6 cellular contexts compared by ENCODE assay signal in genomic region chr9:129081388-129081889, GRCh38. TPM values are rescaled to one million over a fixed set of nuclear protein-coding genes. Genes with fewer than 3 reads are reported as not detected.
DNase-seq lines count a peak whose midpoint lies in the region; ATAC-seq and TF ChIP-seq lines count a peak whose summit lies in the region.

No MANE protein-coding gene starts in this region.

- peak overlapping the region; percentile 83 for H3K4me3 Mint-ChIP-seq in osteocyte (ENCODE audit: unreplicated experiment)

- H3K9me3 Mint-ChIP-seq in osteocyte (ENCODE audit: unreplicated experiment), result no peaks in the 10 kb centered on the region

- peak; percentile 46 for DNase-seq in stimulated activated CD4-positive, alpha-beta T cell treated with anti-CD3 and anti-CD28 coated beads, Interleukin-15, amount 100 ng/mL, for 24 hours
- DNase-seq in stimulated activated CD4-positive, alpha-beta T cell treated with anti-CD3 and anti-CD28 coated beads, Interleukin-4, amount 100 ng/mL, for 4 hours, result no peak
- DNase-seq in caudate nucleus (lab: John Stamatoyannopoulos, UW) (peak in 6 of 61 donors; percentile 44 to 62 (median 59)), osteocyte (ENCODE audit: extremely low spot score, unreplicated experiment) (no peak), NCI-H526 treated with DMSO at 0.1 percent for 48 hours (lab: John Stamatoyannopoulos, UW) (no peak)

- H3K36me3 Mint-ChIP-seq in osteocyte (ENCODE audit: unreplicated experiment), result no peaks in the 10 kb centered on the region

- ATAC-seq in HG03457 (IDR thresholded peaks at IDR 0.05; ENCODE audit: unreplicated experiment), result no peak

- no peak for TF ChIP-seq CTCF in osteocyte (IDR thresholded peaks at IDR 0.05)

- H3K27ac ChIP-seq in caudate nucleus (ENCODE audit: low read depth, low read length), result peak overlapping the region; percentile 77

- H3K4me1 Mint-ChIP-seq in osteocyte (ENCODE audit: unreplicated experiment), result peaks cover 15% of the 10 kb centered on the region

- H3K27ac Mint-ChIP-seq in osteocyte (ENCODE audit: unreplicated experiment), result peak overlapping the region; percentile 50

- no peaks in the 10 kb centered on the region for H3K27me3 Mint-ChIP-seq in osteocyte (ENCODE audit: unreplicated experiment)

RNA-seq across cellular contexts. Expression of gene DOLPP1, which starts 0.5 kb away (rescaled TPM):
- total RNA-seq in osteocyte, result 13.3 and 19.3 TPM in 2 replicates

RNA-seq across cellular contexts. Expression of gene CRAT, which starts 29.2 kb away (rescaled TPM):
- 55.1 and 55.5 TPM in 2 replicates for total RNA-seq in osteocyte

RNA-seq across cellular contexts. Expression of gene PTPA, which starts 29.8 kb away (rescaled TPM):
- 140 and 150 TPM in 2 replicates for total RNA-seq in osteocyte

RNA-seq across cellular contexts. Expression of gene MIGA2, which starts 45.0 kb away (rescaled TPM):
- 27.5 and 29.9 TPM in 2 replicates for total RNA-seq in osteocyte

RNA-seq across cellular contexts. Expression of gene SH3GLB2, which starts 53.3 kb away (rescaled TPM):
- total RNA-seq in osteocyte, result 105 and 113 TPM in 2 replicates
